Comparison of ENCODE assay signal across 10 cellular contexts in the genomic region with DNA sequence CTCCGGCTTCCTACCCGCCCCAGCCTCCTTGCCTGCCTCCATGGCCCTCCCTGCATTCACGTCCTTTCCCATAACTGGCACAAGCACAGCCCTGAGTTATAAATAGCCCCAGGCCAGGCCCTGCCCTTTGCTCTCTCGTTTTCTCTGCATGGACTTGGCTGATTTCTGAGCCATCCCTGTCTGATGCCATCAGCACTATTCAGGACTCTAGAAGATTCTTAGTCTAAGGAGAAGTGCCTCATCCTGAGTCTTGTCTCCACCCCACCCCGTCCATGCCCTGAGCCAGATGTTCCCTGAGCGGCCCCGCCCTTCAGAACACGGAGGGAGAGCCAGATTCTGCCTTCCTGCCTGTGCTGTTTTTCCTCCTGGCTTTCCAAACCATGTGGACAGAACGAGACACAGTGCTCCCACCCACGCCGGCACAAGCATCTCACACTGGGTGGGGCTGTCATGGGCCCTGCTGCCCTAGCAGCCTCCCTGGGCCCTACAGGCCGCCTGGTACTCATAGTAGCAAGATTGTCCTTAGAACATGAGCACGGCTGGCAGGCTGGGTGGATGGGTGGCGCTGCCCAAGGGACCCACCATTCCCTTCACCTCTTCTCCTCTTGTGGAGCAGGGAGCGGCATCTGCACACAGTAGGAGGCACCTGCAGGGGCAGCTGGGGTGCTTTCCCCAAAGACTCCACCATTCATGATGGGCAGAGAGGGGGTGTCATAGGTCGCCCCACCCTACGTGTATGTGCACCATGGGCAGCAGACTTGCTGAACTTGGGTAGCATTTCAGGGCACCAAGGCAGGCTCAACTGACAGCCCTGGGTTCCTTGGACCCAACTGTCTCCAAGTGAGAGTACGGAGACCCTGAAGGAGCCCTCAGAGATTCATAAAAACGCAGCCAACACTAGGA.
A peak's percentile ranks its signal among the peaks of the same experiment; 100 is the strongest.
DNase-seq lines count a peak whose midpoint lies in the region; ATAC-seq, FAIRE-seq and TF ChIP-seq lines count a peak whose summit lies in the region.
"Had no signal": no experiment of that assay in that cellular context is flagged by ENCODE, and none has a peak within 500 bp of the region (broad histone marks: within the 10 kb centered on the region; RNA-seq: fewer than 3 reads in every experiment).

No MANE protein-coding gene starts in this region.

- H3K27ac Mint-ChIP-seq in Caco-2 (ENCODE audit: unreplicated experiment) = no peak overlapping the region

- H4K20me1 ChIP-seq in Karpas-422 (ENCODE audit: insufficient read depth, low read depth, low read length) = no peaks in the 10 kb centered on the region

- H3K4me3 ChIP-seq in Karpas-422 (ENCODE audit: low read length) (no peak overlapping the region), kidney (ENCODE audit: low read length in 2 of 2) (no peak overlapping the region), small intestine (ENCODE audit: low read depth in 1 of 2, low read length in 2 of 2) (no peak overlapping the region), Caco-2 (ENCODE audit: low read depth, low read length) (no peak overlapping the region)

- H3K4me2 ChIP-seq in Karpas-422 (ENCODE audit: low read depth, low read length, poor library complexity, severe bottlenecking) = no peak overlapping the region

- no peaks in the 10 kb centered on the region for H3K9me2 ChIP-seq in Karpas-422 (replicated peaks; ENCODE audit: insufficient read depth, low read length)

- H3K4me3 Mint-ChIP-seq in Caco-2 (ENCODE audit: unreplicated experiment) = no peak overlapping the region

- no TSS peak for BruUV-seq in Caco-2 (replicated peaks; lab: Mats Ljungman, UMichigan)

- intact Hi-C loops in kidney (cut with DNase I) (no loop called here), Caco-2 (cut with micrococcal nuclease; ENCODE audit: unreplicated experiment) (no loop called here)

- H3K9ac ChIP-seq in Karpas-422 (ENCODE audit: low read length) (no peak overlapping the region), kidney (ENCODE audit: low read length in 2 of 2) (peak overlapping the region in 1 of 2 donors; percentile 65)

- H3K36me3 Mint-ChIP-seq in Caco-2 (ENCODE audit: insufficient read depth, unreplicated experiment) = peaks cover 38% of the 10 kb centered on the region

- no peak for FAIRE-seq in kidney (lab: Jason Lieb, UNC)
- FAIRE-seq in small intestine (lab: Jason Lieb, UNC) = no peak
- FAIRE-seq: G401.6 had no signal

- no peaks in the 10 kb centered on the region for H3K27me3 ChIP-seq in Karpas-422 (ENCODE audit: low read length)
- no peaks in the 10 kb centered on the region for H3K27me3 ChIP-seq in small intestine (ENCODE audit: control insufficient read depth in 2 of 2, insufficient read depth in 2 of 2, low read length in 2 of 2)
- H3K27me3 ChIP-seq in Caco-2 (replicated peaks; ENCODE audit: control insufficient read depth, insufficient read depth, low read length) = no peaks in the 10 kb centered on the region

- CTCF ChIA-PET in Caco-2 (lab: Charles Lee) = no interaction called here

- H3K36me3 ChIP-seq in Karpas-422 (ENCODE audit: insufficient read depth, low read length) = no peaks in the 10 kb centered on the region
- H3K36me3 ChIP-seq in kidney (ENCODE audit: control insufficient read depth in 1 of 2, insufficient read depth in 2 of 2, low read length in 2 of 2) = peaks cover 13 to 20% of the 10 kb centered on the region in 2 donors
- no peaks in the 10 kb centered on the region for H3K36me3 ChIP-seq in small intestine (ENCODE audit: control insufficient read depth in 2 of 2, insufficient read depth in 2 of 2, low read length in 2 of 2)
- peaks cover 4% of the 10 kb centered on the region; the same call in 1 of the 2 replicates for H3K36me3 ChIP-seq in Caco-2 (ENCODE audit: control insufficient read depth, insufficient read depth, low read length)

- 52 to 60% (median 57%) methylated on average over 19 of the region's 19 CpGs for WGBS in small intestine, 3 donors

- H3K27me3 Mint-ChIP-seq in Caco-2 (ENCODE audit: insufficient read depth, unreplicated experiment) = no peaks in the 10 kb centered on the region

- H3K27ac ChIP-seq in Karpas-422 (ENCODE audit: low read length) (peak overlapping the region; percentile 68), cingulate gyrus (ENCODE audit: low read depth, low read length) (peak overlapping the region; percentile 49), kidney (ENCODE audit: low read depth in 2 of 2, low read length in 2 of 2) (peak overlapping the region; percentile 84 to 89), small intestine (ENCODE audit: low read depth in 1 of 2, low read length in 1 of 2) (peak overlapping the region; percentile 22 to 52)

- H2AFZ ChIP-seq in Karpas-422 (ENCODE audit: low read length) = no peak overlapping the region

- ATAC-seq in GM18868 (IDR thresholded peaks at IDR 0.05; ENCODE audit: unreplicated experiment) (no peak), HG02588 (IDR thresholded peaks at IDR 0.05; ENCODE audit: unreplicated experiment) (no peak)

- H3K4me1 ChIP-seq in Karpas-422 (ENCODE audit: low read length) = peaks cover 51% of the 10 kb centered on the region
- H3K4me1 ChIP-seq in kidney (ENCODE audit: control insufficient read depth in 1 of 2, insufficient read depth in 1 of 2, low read depth in 1 of 2, low read length in 2 of 2) = peaks cover 24 to 32% of the 10 kb centered on the region in 2 donors
- peaks cover 0 to 2% of the 10 kb centered on the region in 2 donors for H3K4me1 ChIP-seq in small intestine (ENCODE audit: control insufficient read depth in 2 of 2, insufficient read depth in 1 of 2, low read depth in 1 of 2, low read length in 1 of 2)
- H3K4me1 ChIP-seq in Caco-2 = no peaks in the 10 kb centered on the region

- H3K9me3 ChIP-seq in Karpas-422 (ENCODE audit: low read length) (no peaks in the 10 kb centered on the region), kidney (ENCODE audit: control insufficient read depth in 1 of 2, low read length in 2 of 2) (no peaks in the 10 kb centered on the region), small intestine (ENCODE audit: control insufficient read depth, low read depth) (no peaks in the 10 kb centered on the region), Caco-2 (no peaks in the 10 kb centered on the region)

- POLR2A ChIA-PET in Caco-2 (lab: Charles Lee) = no interaction called here

- no peak for DNase-seq in Karpas-422
- DNase-seq in kidney = peak; percentile 80
- peak; percentile 61 for DNase-seq in small intestine
- DNase-seq in NCI-H146 (lab: John Stamatoyannopoulos, UW) = no peak
- no peak for DNase-seq in Caco-2
- DNase-seq: H7 had no signal

- H3K4me1 Mint-ChIP-seq in Caco-2 (ENCODE audit: low read depth, unreplicated experiment) = peaks cover 6% of the 10 kb centered on the region

- H3K9me3 Mint-ChIP-seq in Caco-2 (ENCODE audit: unreplicated experiment) = no peaks in the 10 kb centered on the region

- no peak for TF ChIP-seq CTCF in kidney (IDR thresholded peaks at IDR 0.05; ENCODE audit: borderline replicate concordance, extremely low read depth, insufficient read depth)
- TF ChIP-seq CTCF in Caco-2 (IDR thresholded peaks at IDR 0.05; ENCODE audit: insufficient read depth in 1 of 2, low read depth in 1 of 2, low read length in 1 of 2, severe bottlenecking in 1 of 2, unreplicated experiment in 1 of 2) = no peak

- peaks cover 5% of the 10 kb centered on the region; the same call in 1 of the 2 replicates for H3K79me2 ChIP-seq in Karpas-422 (ENCODE audit: low read length)

Comparison
In these comparisons a context has a peak if more than half of its experiments do, and no peak if none do; other contexts are left out.
1. DNase-seq: peak in kidney (single experiment) and small intestine (single experiment); none in Karpas-422 (single experiment), NCI-H146 (single experiment) and Caco-2 (0 of 2).
2. Peak in every context shown above with its lines, with median percentiles within 50 percentile points of each other: H3K27ac ChIP-seq.